In genomic region chr2:231696004-231696367, GRCh38 we compare ENCODE assay signal across 19 cellular contexts. TPM values are rescaled to one million over a fixed set of nuclear protein-coding genes. Genes with fewer than 3 reads are reported as not detected.
DNase-seq lines count a peak whose midpoint lies in the region; ATAC-seq, FAIRE-seq and TF ChIP-seq lines count a peak whose summit lies in the region.
"Had no signal": no experiment of that assay in that cellular context is flagged by ENCODE, and none has a peak within 500 bp of the region (broad histone marks: within the 10 kb centered on the region; RNA-seq: fewer than 3 reads in every experiment).

No MANE protein-coding gene starts in this region.

- no peaks in the 10 kb centered on the region for H3K27me3 ChIP-seq in SK-N-SH (ENCODE audit: insufficient read depth)

- TF ChIP-seq POLR2A in GM12891 (IDR thresholded peaks at IDR 0.05; ENCODE audit: low read depth, low read length): no peak

- no peaks in the 10 kb centered on the region for H3K79me2 ChIP-seq in SK-N-SH (ENCODE audit: insufficient read depth)

- no peak overlapping the region for H2AFZ ChIP-seq in SK-N-SH (ENCODE audit: low read depth)

- H3K36me3 ChIP-seq in SK-N-SH (replicated peaks in 1 of 2; ENCODE audit: control insufficient read depth in 1 of 2, insufficient read depth in 2 of 2, low read length in 1 of 2): no peaks in the 10 kb centered on the region

- no peak for FAIRE-seq in GM12891 (lab: Jason Lieb, UNC)

- no peak overlapping the region for H3K4me3 ChIP-seq in SK-N-SH (ENCODE audit: low read depth in 2 of 2, low read length in 1 of 2)
- H3K4me3 ChIP-seq in foreskin fibroblast (ENCODE audit: low read depth in 1 of 2, low read length in 2 of 2): no peak overlapping the region
- H3K4me3 ChIP-seq in skeletal muscle cell (ENCODE audit: low read depth, low read length): no peak overlapping the region

- DNase-seq in AG20443 (ENCODE audit: low spot score) (peak; percentile 85), SK-N-SH (no peak), foreskin fibroblast (peak; percentile 90 to 95), skeletal muscle cell (ENCODE audit: low read depth) (peak; percentile 66), GM12891 (ENCODE audit: insufficient read length, low spot score) (no peak), NCI-H526 (lab: John Stamatoyannopoulos, UW) (no peak)
- DNase-seq: activated CD4-positive, alpha-beta T cell treated with anti-CD3 and anti-CD28 coated beads, Interleukin-2, amount 50 U/mL, for 4 hours; activated naive CD8-positive, alpha-beta T cell treated with anti-CD3 and anti-CD28 coated beads, Interleukin-2, amount 10 ng/mL, durations not matched to agents 7 days and 5 days; activated T-cell treated with anti-CD3 and anti-CD28 coated beads, Interleukin-2, amount 50 U/mL, for 48 hours; central memory CD4-positive, alpha-beta T cell; DMS79; hippocampal formation; left colon; NCI-H146; NCI-H446 treated with DMSO at 0.1 percent for 48 hours; posterior cingulate gyrus had no signal

- no peak for TF ChIP-seq EP300 in SK-N-SH (IDR thresholded peaks at IDR 0.05; ENCODE audit: borderline replicate concordance in 1 of 2, low read depth in 1 of 2, low read length in 1 of 2)

- no peak overlapping the region for H3K9ac ChIP-seq in SK-N-SH

- H3K9me2 ChIP-seq in SK-N-SH: no peaks in the 10 kb centered on the region

- CTCF ChIA-PET in SK-N-SH (lab: Yijun Ruan, JAX): interaction anchor here (29.4 to 34.6 kb wide), 2 partner anchors 10 to 11 kb away, joined by 1218 read pairs; partner anchors contain the start of gene PTMA

- H4K20me1 ChIP-seq in SK-N-SH (ENCODE audit: insufficient read depth): no peaks in the 10 kb centered on the region

- TF ChIP-seq CTCF in SK-N-SH (IDR thresholded peaks at IDR 0.05) (no peak), foreskin fibroblast (IDR thresholded peaks at IDR 0.05; ENCODE audit: low read depth, low read length) (no peak)

- H3F3A ChIP-seq in SK-N-SH (replicated peaks; ENCODE audit: insufficient read depth): no peaks in the 10 kb centered on the region

- peak overlapping the region in 1 of 2 experiments; percentile 18; a peak in 1 of 4 replicates for H3K27ac ChIP-seq in SK-N-SH (ENCODE audit: low read depth in 2 of 2, low read length in 1 of 2)
- H3K27ac ChIP-seq: C4-2B had no signal

- H3K4me2 ChIP-seq in SK-N-SH: no peak overlapping the region

- H3K4me1 ChIP-seq in SK-N-SH (ENCODE audit: control insufficient read depth in 1 of 2, insufficient read depth in 2 of 2, low read depth in 1 of 2, low read length in 1 of 2): peaks cover 0 to 10% of the 10 kb centered on the region in 2 experiments; a peak in 1 of 4 replicates

- ATAC-seq in GM21360 (IDR thresholded peaks at IDR 0.05; ENCODE audit: unreplicated experiment) (no peak), HG03342 (IDR thresholded peaks at IDR 0.05; ENCODE audit: unreplicated experiment) (no peak)
- ATAC-seq: left colon had no signal

- TF ChIP-seq RAD21 in SK-N-SH (IDR thresholded peaks at IDR 0.05; ENCODE audit: low read length): no peak

- POLR2A ChIA-PET in SK-N-SH (lab: Yijun Ruan, JAX): no interaction called here

- no peaks in the 10 kb centered on the region for H3K9me3 ChIP-seq in SK-N-SH

- 32% methylated on average over 2 of the region's 2 CpGs for WGBS in SK-N-SH (ENCODE audit: low lambda C conversion rate)

TF ChIP-seq in SK-N-SH, 30 proteins besides CTCF, POLR2A, EP300 and RAD21 (continues in another document):
- TF ChIP-seq JUND (IDR thresholded peaks at IDR 0.05) (no peak), RFX5 (IDR thresholded peaks at IDR 0.05; ENCODE audit: low read length) (no peak), MEF2A (IDR thresholded peaks at IDR 0.05; ENCODE audit: borderline replicate concordance, low read depth) (no peak), TAF1 (IDR thresholded peaks at IDR 0.05; ENCODE audit: borderline replicate concordance, low read depth, low read length) (no peak), RCOR1 (IDR thresholded peaks at IDR 0.05; ENCODE audit: low read length) (peak; percentile 47; the same call in 1 of the 2 replicates), FOXJ3 (CRISPR knock-in tag; IDR thresholded peaks at IDR 0.05) (no peak), REST (IDR thresholded peaks at IDR 0.05; ENCODE audit: low read depth, low read length) (no peak), FOXM1 (IDR thresholded peaks at IDR 0.05; ENCODE audit: low read depth) (no peak), GATA2 (CRISPR knock-in tag; IDR thresholded peaks at IDR 0.05) (no peak), SMC3 (IDR thresholded peaks at IDR 0.05; ENCODE audit: low read depth, low read length) (no peak), MXI1 (IDR thresholded peaks at IDR 0.05; ENCODE audit: low read depth, low read length) (no peak), GABPA (IDR thresholded peaks at IDR 0.05; ENCODE audit: low read depth) (no peak), TCF12 (IDR thresholded peaks at IDR 0.05) (peak; percentile 61), FOSL2 (IDR thresholded peaks at IDR 0.05; ENCODE audit: borderline replicate concordance, low read depth) (no peak)

TF ChIP-seq in GM12891, 5 proteins besides CTCF, POLR2A, EP300 and RAD21:
- TF ChIP-seq TAF1 (IDR thresholded peaks at IDR 0.05; ENCODE audit: low read depth, low read length) (no peak), SPI1 (IDR thresholded peaks at IDR 0.05; ENCODE audit: low read depth, low read length) (no peak), PAX5 (IDR thresholded peaks at IDR 0.05; ENCODE audit: insufficient read depth, low read length, severe bottlenecking) (no peak), POU2F2 (IDR thresholded peaks at IDR 0.05; ENCODE audit: low read depth, low read length) (no peak), POLR2AphosphoS5 (IDR thresholded peaks at IDR 0.05; ENCODE audit: low read depth, low read length) (no peak)
TF ChIP-seq in GM12891: peak in this region for 0.

RNA-seq across cellular contexts. Expression of gene PTMA, which starts 12.3 kb away (rescaled TPM):
- 517 and 767 TPM in 2 replicates for polyA plus RNA-seq in SK-N-SH (2012; rRNA removed)
- 733 and 1,021 TPM in 2 replicates for polyA plus RNA-seq in SK-N-SH (2012; cell fraction: cytosol; rRNA removed)
- polyA plus RNA-seq in SK-N-SH (2012; cell fraction: nucleus; rRNA removed): 319 and 439 TPM in 2 replicates
- polyA plus RNA-seq in GM12891 (2012; ENCODE audit: low read depth, missing spikeins): 1,598 TPM

Comparison
In these comparisons a context has a peak if more than half of its experiments do, and no peak if none do; other contexts are left out.
1. DNase-seq: peak in AG20443 (single experiment), foreskin fibroblast (2 of 2) and skeletal muscle cell (single experiment); none in SK-N-SH (single experiment), GM12891 (single experiment) and NCI-H526 (0 of 2).